1 cellular context compared by ENCODE assay signal in the genomic region with DNA sequence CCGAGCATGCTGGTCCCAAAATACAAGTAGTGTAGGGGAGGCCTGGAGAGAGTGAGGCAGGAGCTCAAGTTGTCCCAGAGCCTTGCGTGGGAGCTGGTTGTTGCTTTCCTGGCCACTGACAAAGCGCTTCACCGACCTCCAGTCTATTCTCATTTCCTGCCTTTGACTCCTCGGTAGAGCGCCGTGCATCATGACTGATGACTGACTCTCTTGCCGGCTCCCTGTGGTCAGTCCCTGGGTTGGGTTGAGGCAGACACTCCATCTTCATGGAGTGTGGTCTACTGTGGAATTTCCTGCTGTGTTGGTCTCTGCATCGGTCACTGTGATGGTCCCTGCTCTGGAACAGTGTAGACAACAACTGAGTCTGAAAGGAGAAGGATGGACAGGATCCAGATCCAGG.
TF ChIP-seq lines count a peak whose summit lies in the region.

No MANE protein-coding gene starts in this region.

TF ChIP-seq in IMR-90, 13 proteins besides CTCF, POLR2A, EP300 and RAD21:
- no peak for TF ChIP-seq RFX5 (IDR thresholded peaks at IDR 0.05; ENCODE audit: low read depth, low read length)
- TF ChIP-seq SMC3 (IDR thresholded peaks at IDR 0.05; ENCODE audit: low read depth, low read length) = no peak
- TF ChIP-seq ELK1 (IDR thresholded peaks at IDR 0.05; ENCODE audit: borderline replicate concordance, low read depth, low read length) = no peak
- no peak for TF ChIP-seq USF2 (IDR thresholded peaks at IDR 0.05; ENCODE audit: low read depth, low read length)
- no peak for TF ChIP-seq MXI1 (IDR thresholded peaks at IDR 0.05; ENCODE audit: borderline replicate concordance, low read depth, low read length)
